7 cellular contexts compared by ENCODE assay signal in the genomic region with DNA sequence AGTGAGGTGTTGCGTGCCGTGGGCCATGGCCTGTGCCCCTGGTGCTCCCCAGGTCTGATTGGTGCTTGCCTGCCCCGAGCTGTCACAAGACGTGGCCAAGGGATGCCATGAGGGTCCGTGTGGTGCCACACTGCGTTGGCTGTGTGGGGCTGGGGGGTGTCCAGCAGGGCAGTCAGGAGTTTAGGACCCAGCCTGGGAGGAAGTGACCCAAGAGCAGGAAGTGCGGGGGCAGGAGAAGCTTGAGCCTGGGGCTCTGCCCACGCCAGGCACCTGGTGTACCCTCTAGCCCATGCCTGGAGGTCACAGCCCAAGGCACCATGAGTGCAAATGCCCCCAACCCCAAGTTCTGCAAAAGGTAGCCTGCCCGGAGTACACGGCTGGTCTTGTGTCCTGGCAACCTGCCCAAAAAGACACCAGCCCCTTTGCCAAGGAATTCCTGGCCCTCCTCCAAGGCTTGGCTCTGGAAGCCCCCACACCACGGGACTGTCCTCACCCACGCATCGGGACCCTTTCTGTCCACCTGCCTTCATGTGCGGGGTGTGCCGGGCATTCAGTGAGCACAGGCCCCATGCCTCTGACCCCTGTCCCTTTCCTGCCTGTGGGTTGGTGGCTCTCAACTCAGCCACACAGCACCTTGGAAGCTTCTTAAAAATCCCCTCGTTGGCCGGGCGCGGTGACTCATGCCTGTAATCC. TPM values are rescaled to one million over a fixed set of nuclear protein-coding genes. Genes with fewer than 3 reads are reported as not detected.
DNase-seq lines count a peak whose midpoint lies in the region; ATAC-seq and TF ChIP-seq lines count a peak whose summit lies in the region.

No MANE protein-coding gene starts in this region.

- no peak overlapping the region for H3K4me2 ChIP-seq in H9 (ENCODE audit: insufficient read depth, insufficient read length, low read length)

- H3K36me3 Mint-ChIP-seq in H9 (ENCODE audit: insufficient read depth in 1 of 3, low read depth in 3 of 3) (peaks cover 3 to 23% (median 11%) of the 10 kb centered on the region in 3 experiments; a peak in 4 of 7 replicates), activated B cell treated with CpG ODN at 0.5 μM for 24 hours (ENCODE audit: low read depth) (peaks cover 15% of the 10 kb centered on the region)

- H3K9me3 Mint-ChIP-seq in H9 (no peaks in the 10 kb centered on the region), activated B cell treated with CpG ODN at 0.5 μM for 24 hours (no peaks in the 10 kb centered on the region)

- H3K9ac ChIP-seq in H9 (ENCODE audit: extremely low read depth, insufficient read length, low read length), result no peak overlapping the region

- H3K4me3 Mint-ChIP-seq in H9 (no peak overlapping the region), activated B cell treated with CpG ODN at 0.5 μM for 24 hours (peak overlapping the region; percentile 77)

- no peak overlapping the region for H3K27ac ChIP-seq in H9 (ENCODE audit: insufficient read length, low read depth, low read length)
- H3K27ac ChIP-seq in heart left ventricle, result peak overlapping the region; percentile 2 to 94 (median 73)
- H3K27ac ChIP-seq in skin epidermis, result peak overlapping the region in 19 of 21 experiments; percentile 74 to 95 (median 87)

- H2BK20ac ChIP-seq in H9 (ENCODE audit: low read depth, low read length, poor library complexity, severe bottlenecking), result no peak overlapping the region

- H4K5ac ChIP-seq in H9 (ENCODE audit: insufficient read length, low read depth, low read length), result no peak overlapping the region

- no peak overlapping the region for H3T11ph ChIP-seq in H9 (ENCODE audit: low read length)

- H3K27me3 ChIP-seq in H9 (ENCODE audit: insufficient read depth, low read length), result no peaks in the 10 kb centered on the region
- no peaks in the 10 kb centered on the region for H3K27me3 ChIP-seq in heart left ventricle

- H3K9me3 ChIP-seq in H9 (ENCODE audit: control insufficient read depth, low read depth, low read length) (no peaks in the 10 kb centered on the region), heart left ventricle (no peaks in the 10 kb centered on the region)

- no peak overlapping the region for H2BK15ac ChIP-seq in H9 (ENCODE audit: low read depth, low read length)

- H4K91ac ChIP-seq in H9 (ENCODE audit: insufficient read length, low read depth, low read length), result no peak overlapping the region

- DNase-seq in H9 (no peak), activated B cell treated with CpG ODN at 0.5 μM for 24 hours (peak; percentile 44), heart left ventricle (peak in 1 of 5 donors; percentile 36), NCI-H1417 treated with DMSO at 0.1 percent for 48 hours (lab: John Stamatoyannopoulos, UW) (no peak), hypothalamus (lab: John Stamatoyannopoulos, UW) (no peak), NAMALWA (ENCODE audit: low spot score) (no peak)

- no peak overlapping the region for H3K56ac ChIP-seq in H9 (ENCODE audit: insufficient read length, low read depth, low read length)

- no peaks in the 10 kb centered on the region for H3K79me1 ChIP-seq in H9 (ENCODE audit: insufficient read depth, low read depth, low read length, poor library complexity, severe bottlenecking)

- TF ChIP-seq CTCF in H9 (conservative IDR thresholded peaks at IDR 0.05) (no peak), activated B cell treated with CpG ODN at 0.5 μM for 24 hours (IDR thresholded peaks at IDR 0.05) (no peak), heart left ventricle (IDR thresholded peaks at IDR 0.05) (no peak)

- ATAC-seq in activated B cell treated with CpG ODN at 0.5 μM for 24 hours (ENCODE audit: low read depth) (peak; percentile 5), heart left ventricle (peak in 3 of 4 donors; percentile 2 to 13 (median 11))

- no peak overlapping the region for H2AK5ac ChIP-seq in H9 (ENCODE audit: insufficient read length, low read length)

- WGBS in H9 (ENCODE audit: extremely low coverage, insufficient read length, low lambda C conversion rate), result no CpG with 5 or more reads among the region's 19 CpGs
- WGBS in heart left ventricle, 4 donors, result 40 to 48% (median 45%) methylated on average over 16 to 19 of the region's 19 CpGs

- H3K27me3 Mint-ChIP-seq in H9 (ENCODE audit: low read depth) (peaks cover 4% of the 10 kb centered on the region; the same call in 1 of the 2 replicates), activated B cell treated with CpG ODN at 0.5 μM for 24 hours (no peaks in the 10 kb centered on the region)

- no peak overlapping the region for H2BK12ac ChIP-seq in H9 (ENCODE audit: insufficient read length, low read depth, low read length)

- POLR2A ChIA-PET in activated B cell treated with CpG ODN at 0.5 μM for 24 hours (lab: Charles Lee), result interaction anchor here (0.9 to 1.8 kb wide), 6 partner anchors 11 to 34 kb away, joined by 3 to 10 read pairs (median 4); a partner anchor contains a TSS

- H3K27ac Mint-ChIP-seq in H9 (peak overlapping the region in 2 of 3 experiments; percentile 75 to 77; a peak in 3 of 7 replicates), activated B cell treated with CpG ODN at 0.5 μM for 24 hours (peak overlapping the region; percentile 92)

- H4K20me1 ChIP-seq in H9 (ENCODE audit: control insufficient read depth, insufficient read depth, insufficient read length), result no peaks in the 10 kb centered on the region

- peak overlapping the region in 3 of 12 donors; percentile 31 to 50 (median 47) for H3K4me3 ChIP-seq in heart left ventricle
- peak overlapping the region in 1 of 7 experiments; percentile 30 for H3K4me3 ChIP-seq in skin epidermis

- intact Hi-C loops in activated B cell treated with CpG ODN at 0.5 μM for 24 hours (cut with micrococcal nuclease), result loop anchor here (5.0 kb wide), 1 partner anchor 104 kb away; a partner anchor contains a TSS
- intact Hi-C loops in heart left ventricle (cut with DNase I), result loop anchor here in 1 of 10 donors (2.0 kb wide), 1 partner anchor 33 kb away; a partner anchor contains a TSS

- H2BK120ac ChIP-seq in H9 (ENCODE audit: low read depth, low read length, poor library complexity, severe bottlenecking), result no peak overlapping the region

- H3K4me1 Mint-ChIP-seq in H9 (peaks cover 10 to 20% of the 10 kb centered on the region in 2 experiments), activated B cell treated with CpG ODN at 0.5 μM for 24 hours (peaks cover 57% of the 10 kb centered on the region)

- H3K79me2 ChIP-seq in H9 (ENCODE audit: insufficient read depth, low read length), result no peaks in the 10 kb centered on the region

- TF ChIP-seq POLR2A in heart left ventricle (IDR thresholded peaks at IDR 0.05), result no peak

- no peaks in the 10 kb centered on the region for H3K23me2 ChIP-seq in H9 (ENCODE audit: insufficient read length, low read depth, low read length, poor library complexity, severe bottlenecking)

- no peak overlapping the region for H3K14ac ChIP-seq in H9 (ENCODE audit: insufficient read depth, low read length)

- no peak overlapping the region for H3K4ac ChIP-seq in H9 (ENCODE audit: low read depth, low read length)

- no peak overlapping the region for H2AFZ ChIP-seq in H9 (ENCODE audit: low read length)

- H2BK5ac ChIP-seq in H9 (ENCODE audit: insufficient read length, low read length), result no peak overlapping the region

- no peaks in the 10 kb centered on the region; the same call in 1 of the 2 replicates for H3K4me1 ChIP-seq in H9 (ENCODE audit: insufficient read depth, low read length)
- H3K4me1 ChIP-seq in heart left ventricle, result peaks cover 4 to 63% (median 55%) of the 10 kb centered on the region in 12 donors

- H3K18ac ChIP-seq in H9 (ENCODE audit: insufficient read length, low read depth, low read length), result peak overlapping the region; percentile 12

- CTCF ChIA-PET in activated B cell treated with CpG ODN at 0.5 μM for 24 hours (lab: Charles Lee), result interaction anchor here (1.4 to 4.2 kb wide), 2 partner anchors 26 to 32 kb away, joined by 3 to 31 read pairs; a partner anchor contains a TSS

- H3K36me3 ChIP-seq in heart left ventricle, result peaks cover 0 to 45% (median 25%) of the 10 kb centered on the region in 9 donors

- H4K8ac ChIP-seq in H9 (replicated peaks; ENCODE audit: insufficient read length, low read depth, low read length), result no peak overlapping the region

- H3K23ac ChIP-seq in H9 (ENCODE audit: insufficient read length, low read depth, low read length), result no peak overlapping the region

RNA-seq across cellular contexts. Expression of a gene that starts 24.9 kb away (rescaled TPM):
- total RNA-seq in H9 (2021) (37.0 and 38.2 TPM in 2 replicates), activated B cell treated with CpG ODN at 0.5 μM for 24 hours (25.2 and 29.8 TPM in 2 replicates), heart left ventricle (10 to 100 TPM in 7 of 9 donors, 1 to 10 TPM in 2; 8.2 to 23.7 (median 19.0) TPM)
- polyA plus RNA-seq in heart left ventricle, result 10 to 100 TPM; 14.4 to 21.9 TPM

RNA-seq across cellular contexts. Expression of a gene that starts 29.6 kb away (rescaled TPM):
- total RNA-seq in H9 (2021) (19.0 and 20.2 TPM in 2 replicates), activated B cell treated with CpG ODN at 0.5 μM for 24 hours (1.1 and 1.3 TPM in 2 replicates), heart left ventricle (10 to 100 TPM in 1 of 9 donors, 1 to 10 TPM in 6, under 1 TPM in 2; 0.67 to 14.2 (median 2.1) TPM)
- polyA plus RNA-seq in heart left ventricle, result 1 to 10 TPM; 1.1 to 1.9 TPM

RNA-seq across cellular contexts. Expression of a gene that starts 32.1 kb away (rescaled TPM):
- total RNA-seq in H9 (2021), result 85.5 TPM in 2 replicates
- 33.8 and 43.7 TPM in 2 replicates for total RNA-seq in activated B cell treated with CpG ODN at 0.5 μM for 24 hours
- 10 to 100 TPM; 14.4 to 43.6 (median 22.2) TPM for total RNA-seq in heart left ventricle
- 10 to 100 TPM; 17.3 to 43.3 TPM for polyA plus RNA-seq in heart left ventricle

RNA-seq across cellular contexts. Expression of a gene that starts 34.2 kb away (rescaled TPM):
- total RNA-seq in H9 (2021), result 143 and 148 TPM in 2 replicates
- 13.9 and 19.2 TPM in 2 replicates for total RNA-seq in activated B cell treated with CpG ODN at 0.5 μM for 24 hours
- 10 to 100 TPM in 1 of 9 donors, 1 to 10 TPM in 8; 3.0 to 10.7 (median 5.5) TPM for total RNA-seq in heart left ventricle
- 1 to 10 TPM; 2.9 to 5.6 TPM for polyA plus RNA-seq in heart left ventricle
